In the genomic region with DNA sequence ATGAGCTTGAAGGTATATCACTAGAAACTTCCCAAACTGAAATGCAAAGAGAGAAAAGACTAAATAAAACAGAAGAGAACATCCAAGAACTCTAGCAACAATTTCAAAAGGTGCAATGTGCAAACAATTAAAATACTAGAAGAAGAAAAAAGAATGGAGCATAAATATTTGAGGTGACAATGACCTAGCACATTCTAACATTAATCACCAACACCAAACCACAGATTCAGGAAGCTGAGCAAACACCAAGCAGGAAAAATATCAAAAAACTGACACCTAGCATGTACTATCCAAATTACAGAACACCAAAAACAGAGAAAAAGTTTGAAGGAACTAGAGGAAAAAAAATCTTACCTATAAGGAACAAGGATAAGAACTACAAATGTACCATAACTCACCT, we compare ENCODE assay signal across 19 cellular contexts.
A peak's percentile ranks its signal among the peaks of the same experiment; 100 is the strongest.
DNase-seq lines count a peak whose midpoint lies in the region; ATAC-seq and TF ChIP-seq lines count a peak whose summit lies in the region.
"Had no signal": no experiment of that assay in that cellular context is flagged by ENCODE, and none has a peak within 500 bp of the region (broad histone marks: within the 10 kb centered on the region; RNA-seq: fewer than 3 reads in every experiment).

No MANE protein-coding gene starts in this region.

- no peak overlapping the region for H3K4me3 Mint-ChIP-seq in neural progenitor cell
- H3K4me3 Mint-ChIP-seq: CD8-positive, alpha-beta memory T cell had no signal

- H3K36me3 ChIP-seq in HCT116 (ENCODE audit: control insufficient read depth in 1 of 2, insufficient read depth in 2 of 2, low read length in 2 of 2), result no peaks in the 10 kb centered on the region
- no peaks in the 10 kb centered on the region for H3K36me3 ChIP-seq in neural progenitor cell

- H3K9me2 ChIP-seq in HCT116 (ENCODE audit: insufficient read depth), result no peaks in the 10 kb centered on the region

- no peaks in the 10 kb centered on the region for H3K79me2 ChIP-seq in HCT116 (ENCODE audit: insufficient read depth, low read length)
- no peaks in the 10 kb centered on the region for H3K79me2 ChIP-seq in neural progenitor cell (ENCODE audit: low read depth)

- H3K27me3 ChIP-seq in HCT116 (ENCODE audit: insufficient read depth, low read length) (no peaks in the 10 kb centered on the region), neural progenitor cell (no peaks in the 10 kb centered on the region)

- H3K27ac Mint-ChIP-seq in neural progenitor cell, result no peak overlapping the region
- H3K27ac Mint-ChIP-seq: CD8-positive, alpha-beta memory T cell had no signal

- no peak for TF ChIP-seq RAD21 in HCT116 (IDR thresholded peaks at IDR 0.05; ENCODE audit: low read depth)

- peaks cover 38 to 53% of the 10 kb centered on the region in 2 experiments for H3K4me1 ChIP-seq in HCT116 (ENCODE audit: control insufficient read depth in 1 of 2, insufficient read depth in 2 of 2, low read length in 2 of 2)
- no peaks in the 10 kb centered on the region for H3K4me1 ChIP-seq in neural progenitor cell

- H3K27ac ChIP-seq in HCT116 (ENCODE audit: low read depth, low read length), result peak overlapping the region; percentile 51; the same call in 1 of the 2 replicates
- H3K27ac ChIP-seq in neural progenitor cell, result no peak overlapping the region
- H3K27ac ChIP-seq: A549 had no signal

- no peaks in the 10 kb centered on the region for H3F3A ChIP-seq in neural progenitor cell (ENCODE audit: low read depth)

- peaks cover 2% of the 10 kb centered on the region for H3K27me3 Mint-ChIP-seq in neural progenitor cell (ENCODE audit: insufficient read depth, low read depth)

- peak overlapping the region; percentile 42 for H2AFZ ChIP-seq in HCT116 (ENCODE audit: low read depth, low read length, poor library complexity, severe bottlenecking)
- H2AFZ ChIP-seq in neural progenitor cell (replicated peaks), result no peak overlapping the region

- RAD21 ChIA-PET in HCT116 (lab: Charles Lee; ENCODE audit: low non-redundant PET in 1 of 2, low total read pairs in 2 of 2, uncharacterized antibody in 2 of 2, unreplicated experiment in 2 of 2), result no interaction called here

- intact Hi-C loops in HCT116 (cut with micrococcal nuclease), result no loop called here

- ATAC-seq in HCT116 (no peak), GM18868 (IDR thresholded peaks at IDR 0.05; ENCODE audit: unreplicated experiment) (no peak)
- ATAC-seq: A549, HepG2, Panc1 had no signal

- H3K4me3 ChIP-seq in AG10803 (ENCODE audit: low read length) (no peak overlapping the region), HCT116 (replicated peaks in 1 of 2; ENCODE audit: low read depth in 1 of 2, low read length in 2 of 2) (no peak overlapping the region), neural progenitor cell (no peak overlapping the region)
- H3K4me3 ChIP-seq: A549 had no signal

- no peaks in the 10 kb centered on the region for H4K20me1 ChIP-seq in HCT116 (ENCODE audit: insufficient read depth)
- no peaks in the 10 kb centered on the region for H4K20me1 ChIP-seq in neural progenitor cell (ENCODE audit: low read depth)

- no peaks in the 10 kb centered on the region for H3K36me3 Mint-ChIP-seq in neural progenitor cell
- H3K36me3 Mint-ChIP-seq: CD8-positive, alpha-beta memory T cell had no signal

- CTCF ChIA-PET in HCT116 (lab: Charles Lee), result no interaction called here

- no peak for TF ChIP-seq CTCF in AG10803 (conservative IDR thresholded peaks at IDR 0.05; ENCODE audit: low read length)
- no peak for TF ChIP-seq CTCF in HCT116 (IDR thresholded peaks at IDR 0.05 in 2 of 3, conservative IDR thresholded peaks at IDR 0.05 in 1 of 3; ENCODE audit: borderline replicate concordance in 1 of 3, insufficient read depth in 1 of 3, low read depth in 2 of 3, low read length in 2 of 3)
- TF ChIP-seq CTCF in neural progenitor cell (IDR thresholded peaks at IDR 0.05), result no peak

- H3K9me3 ChIP-seq in HCT116 (ENCODE audit: control insufficient read depth in 1 of 2, insufficient read depth in 1 of 2, low read depth in 1 of 2, low read length in 2 of 2) (no peaks in the 10 kb centered on the region), neural progenitor cell (ENCODE audit: low read depth) (no peaks in the 10 kb centered on the region)
- H3K9me3 ChIP-seq: A549 had no signal

- BruUV-seq in HCT116 (replicated peaks; lab: Mats Ljungman, UMichigan), result no TSS peak

- no peak for TF ChIP-seq POLR2A in HCT116 (IDR thresholded peaks at IDR 0.05; ENCODE audit: borderline replicate concordance, extremely low read depth, insufficient read depth, insufficient read length)

- no peaks in the 10 kb centered on the region for H3K9me3 Mint-ChIP-seq in neural progenitor cell
- H3K9me3 Mint-ChIP-seq: CD8-positive, alpha-beta memory T cell had no signal

- H3K4me1 Mint-ChIP-seq in neural progenitor cell, result no peaks in the 10 kb centered on the region
- H3K4me1 Mint-ChIP-seq: CD8-positive, alpha-beta memory T cell had no signal

- H3K4me2 ChIP-seq in HCT116 (ENCODE audit: low read length) (peak overlapping the region; percentile 26), neural progenitor cell (no peak overlapping the region)
- H3K4me2 ChIP-seq: A549 had no signal

- H3K9ac ChIP-seq in HCT116 (ENCODE audit: low read length) (0 out of 2 replicates have a peak overlapping the region, but pooled peaks have one; percentile 4), neural progenitor cell (no peak overlapping the region)

- POLR2A ChIA-PET in HCT116 (lab: Charles Lee), result no interaction called here

- DNase-seq in AG10803 (ENCODE audit: low read depth), result peak; percentile 58
- no peak for DNase-seq in HCT116 (ENCODE audit: low read depth, low spot score)
- DNase-seq in SW480 (ENCODE audit: low spot score), result peak; percentile 7
- peak; percentile 60 for DNase-seq in kidney tubule cell (ENCODE audit: low spot score)
- DNase-seq in neural progenitor cell (ENCODE audit: low spot score), result no peak
- no peak for DNase-seq in NCI-H146 treated with DMSO at 0.1 percent for 48 hours (lab: John Stamatoyannopoulos, UW; ENCODE audit: unreplicated experiment)
- no peak for DNase-seq in DMS114 treated with DMSO at 0.1 percent for 48 hours (lab: John Stamatoyannopoulos, UW; ENCODE audit: unreplicated experiment)
- DNase-seq: C1 segment of cervical spinal cord; CD8-positive, alpha-beta memory T cell; DND-41; KBM-7; NCI-H1417 treated with DMSO at 0.1 percent for 48 hours; NCI-H2029; NCI-H345; NCI-H524 treated with DMSO at 0.1 percent for 48 hours had no signal

TF ChIP-seq in HCT116, 20 proteins besides CTCF, POLR2A, EP300 and RAD21 (continues in another document):
- TF ChIP-seq YY1 (IDR thresholded peaks at IDR 0.05; ENCODE audit: extremely low read depth, insufficient replicate concordance, low read depth, low read length) (no peak), ELF1 (IDR thresholded peaks at IDR 0.05; ENCODE audit: borderline replicate concordance, low read depth) (no peak), SRF (IDR thresholded peaks at IDR 0.05; ENCODE audit: low read depth) (no peak), EZH2phosphoT487 (IDR thresholded peaks at IDR 0.05; ENCODE audit: borderline replicate concordance) (no peak), ZFX (IDR thresholded peaks at IDR 0.05) (no peak), EGR1 (IDR thresholded peaks at IDR 0.05; ENCODE audit: low read depth) (no peak), JUND (IDR thresholded peaks at IDR 0.05) (0 out of 2 replicates have a peak, but pooled peaks have one; percentile 23), CEBPB (IDR thresholded peaks at IDR 0.05; ENCODE audit: low read depth) (no peak), TCF7L2 (IDR thresholded peaks at IDR 0.05; ENCODE audit: borderline replicate concordance, extremely low read depth, insufficient read depth, insufficient read length) (no peak), SP1 (IDR thresholded peaks at IDR 0.05; ENCODE audit: low read depth) (peak; percentile 54; the same call in 1 of the 2 replicates)
- TF ChIP-seq, protein P1, sequence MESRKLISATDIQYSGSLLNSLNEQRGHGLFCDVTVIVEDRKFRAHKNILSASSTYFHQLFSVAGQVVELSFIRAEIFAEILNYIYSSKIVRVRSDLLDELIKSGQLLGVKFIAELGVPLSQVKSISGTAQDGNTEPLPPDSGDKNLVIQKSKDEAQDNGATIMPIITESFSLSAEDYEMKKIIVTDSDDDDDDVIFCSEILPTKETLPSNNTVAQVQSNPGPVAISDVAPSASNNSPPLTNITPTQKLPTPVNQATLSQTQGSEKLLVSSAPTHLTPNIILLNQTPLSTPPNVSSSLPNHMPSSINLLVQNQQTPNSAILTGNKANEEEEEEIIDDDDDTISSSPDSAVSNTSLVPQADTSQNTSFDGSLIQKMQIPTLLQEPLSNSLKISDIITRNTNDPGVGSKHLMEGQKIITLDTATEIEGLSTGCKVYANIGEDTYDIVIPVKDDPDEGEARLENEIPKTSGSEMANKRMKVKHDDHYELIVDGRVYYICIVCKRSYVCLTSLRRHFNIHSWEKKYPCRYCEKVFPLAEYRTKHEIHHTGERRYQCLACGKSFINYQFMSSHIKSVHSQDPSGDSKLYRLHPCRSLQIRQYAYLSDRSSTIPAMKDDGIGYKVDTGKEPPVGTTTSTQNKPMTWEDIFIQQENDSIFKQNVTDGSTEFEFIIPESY (IDR thresholded peaks at IDR 0.05; ENCODE audit: extremely low read depth, insufficient replicate concordance, low read length), result no peak
- TF ChIP-seq, protein P2, sequence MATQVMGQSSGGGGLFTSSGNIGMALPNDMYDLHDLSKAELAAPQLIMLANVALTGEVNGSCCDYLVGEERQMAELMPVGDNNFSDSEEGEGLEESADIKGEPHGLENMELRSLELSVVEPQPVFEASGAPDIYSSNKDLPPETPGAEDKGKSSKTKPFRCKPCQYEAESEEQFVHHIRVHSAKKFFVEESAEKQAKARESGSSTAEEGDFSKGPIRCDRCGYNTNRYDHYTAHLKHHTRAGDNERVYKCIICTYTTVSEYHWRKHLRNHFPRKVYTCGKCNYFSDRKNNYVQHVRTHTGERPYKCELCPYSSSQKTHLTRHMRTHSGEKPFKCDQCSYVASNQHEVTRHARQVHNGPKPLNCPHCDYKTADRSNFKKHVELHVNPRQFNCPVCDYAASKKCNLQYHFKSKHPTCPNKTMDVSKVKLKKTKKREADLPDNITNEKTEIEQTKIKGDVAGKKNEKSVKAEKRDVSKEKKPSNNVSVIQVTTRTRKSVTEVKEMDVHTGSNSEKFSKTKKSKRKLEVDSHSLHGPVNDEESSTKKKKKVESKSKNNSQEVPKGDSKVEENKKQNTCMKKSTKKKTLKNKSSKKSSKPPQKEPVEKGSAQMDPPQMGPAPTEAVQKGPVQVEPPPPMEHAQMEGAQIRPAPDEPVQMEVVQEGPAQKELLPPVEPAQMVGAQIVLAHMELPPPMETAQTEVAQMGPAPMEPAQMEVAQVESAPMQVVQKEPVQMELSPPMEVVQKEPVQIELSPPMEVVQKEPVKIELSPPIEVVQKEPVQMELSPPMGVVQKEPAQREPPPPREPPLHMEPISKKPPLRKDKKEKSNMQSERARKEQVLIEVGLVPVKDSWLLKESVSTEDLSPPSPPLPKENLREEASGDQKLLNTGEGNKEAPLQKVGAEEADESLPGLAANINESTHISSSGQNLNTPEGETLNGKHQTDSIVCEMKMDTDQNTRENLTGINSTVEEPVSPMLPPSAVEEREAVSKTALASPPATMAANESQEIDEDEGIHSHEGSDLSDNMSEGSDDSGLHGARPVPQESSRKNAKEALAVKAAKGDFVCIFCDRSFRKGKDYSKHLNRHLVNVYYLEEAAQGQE (IDR thresholded peaks at IDR 0.05; ENCODE audit: low read depth), result no peak

Comparison
In these comparisons a context has a peak if more than half of its experiments do, and no peak if none do; other contexts are left out.
1. DNase-seq: peak in AG10803 (single experiment), SW480 (single experiment) and kidney tubule cell (single experiment); none in HCT116 (single experiment), neural progenitor cell (single experiment), NCI-H146 treated with DMSO at 0.1 percent for 48 hours (single experiment) and DMS114 treated with DMSO at 0.1 percent for 48 hours (single experiment).